32 cellular contexts compared by ENCODE assay signal in the genomic region with DNA sequence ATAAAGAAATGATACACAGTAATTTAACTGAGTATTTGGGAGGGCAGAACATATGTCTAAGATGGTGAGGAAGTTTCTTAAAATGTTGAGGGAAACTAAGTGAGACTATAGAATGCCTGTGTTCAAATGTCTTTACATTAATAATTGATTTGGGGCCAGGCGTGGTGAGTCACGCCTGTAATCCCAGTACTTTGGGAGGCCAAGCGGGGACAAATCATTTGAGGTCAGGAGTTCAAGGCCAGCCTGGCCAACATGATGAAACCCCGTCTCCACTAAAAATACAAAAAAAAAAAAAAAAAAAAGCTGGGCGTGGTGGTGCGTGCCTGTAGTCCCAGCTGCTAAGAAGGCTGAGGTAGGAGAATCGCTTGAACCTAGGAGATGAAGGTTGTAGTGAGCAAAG.
"Had no signal": no experiment of that assay in that cellular context is flagged by ENCODE, and none has a peak within 500 bp of the region (broad histone marks: within the 10 kb centered on the region; RNA-seq: fewer than 3 reads in every experiment).

No MANE protein-coding gene starts in this region.

- DNase-seq: activated CD4-positive, alpha-beta memory T cell treated with anti-CD3 and anti-CD28 coated beads for 36 hours; activated CD4-positive, alpha-beta T cell treated with anti-CD3 and anti-CD28 coated beads for 36 hours; activated CD4-positive, alpha-beta T cell treated with anti-CD3 and anti-CD28 coated beads, Interleukin-2, amount 10 ng/mL, durations not matched to agents 24 days and 14 days; activated CD4-positive, CD25-positive, alpha-beta regulatory T cell; activated CD4-positive, CD25-positive, alpha-beta regulatory T cell treated with anti-CD3 and anti-CD28 coated beads, Interleukin-2, amount 50 U/mL, for 72 hours; activated CD8-positive, alpha-beta memory T cell treated with anti-CD3 and anti-CD28 coated beads, Interleukin-2, amount 10 ng/mL, durations not matched to agents 7 days and 5 days; activated CD8-positive, alpha-beta memory T cell treated with anti-CD3 and anti-CD28 coated beads, Interleukin-2, amount 50 U/mL, for 4 hours; activated CD8-positive, alpha-beta T cell treated with anti-CD3 and anti-CD28 coated beads, Interleukin-2, amount 10 ng/mL, durations not matched to agents 7 days and 5 days; activated effector memory CD4-positive, alpha-beta T cell treated with anti-CD3 and anti-CD28 coated beads, Interleukin-2, amount 50 U/mL, for 16 hours; activated naive CD4-positive, alpha-beta T cell treated with anti-CD3 and anti-CD28 coated beads, Interleukin-2, amount 50 U/mL, for 16 hours; activated naive CD8-positive, alpha-beta T cell treated with anti-CD3 and anti-CD28 coated beads for 36 hours; activated T-cell treated with anti-CD3 and anti-CD28 coated beads, Interleukin-2, amount 50 U/mL, for 1 hour; activated T-cell treated with anti-CD3 and anti-CD28 coated beads, Interleukin-2, amount 50 U/mL, for 48 hours; central memory CD4-positive, alpha-beta T cell; cerebellar nuclear complex; colonic mucosa; effector CD8-positive, alpha-beta T cell; esophagus squamous epithelium; foreskin melanocyte; heart right ventricle; T-helper 9 cell; WERI-Rb-1 had no signal

- H3K27ac ChIP-seq: ascending aorta, breast epithelium, cardiac muscle cell, colonic mucosa, epithelial cell of prostate, esophagus squamous epithelium, gastroesophageal sphincter, heart right ventricle, hepatocyte, WERI-Rb-1 had no signal

- H3K27me3 ChIP-seq: ascending aorta, breast epithelium, cardiac muscle cell, colonic mucosa, esophagus squamous epithelium, gastroesophageal sphincter, heart right ventricle, hepatocyte had no signal

- H3K27me3 Mint-ChIP-seq: activated CD4-positive, alpha-beta memory T cell treated with anti-CD3 and anti-CD28 coated beads for 36 hours; activated CD4-positive, alpha-beta T cell treated with anti-CD3 and anti-CD28 coated beads for 36 hours; activated CD4-positive, alpha-beta T cell treated with anti-CD3 and anti-CD28 coated beads, Interleukin-2, amount 10 ng/mL, durations not matched to agents 24 days and 14 days; activated CD8-positive, alpha-beta memory T cell treated with anti-CD3 and anti-CD28 coated beads, Interleukin-2, amount 10 ng/mL, durations not matched to agents 7 days and 5 days; activated naive CD8-positive, alpha-beta T cell treated with anti-CD3 and anti-CD28 coated beads for 36 hours; brain had no signal

- ATAC-seq: activated CD4-positive, alpha-beta T cell treated with anti-CD3 and anti-CD28 coated beads for 36 hours; activated CD8-positive, alpha-beta memory T cell treated with anti-CD3 and anti-CD28 coated beads, Interleukin-2, amount 10 ng/mL, durations not matched to agents 7 days and 5 days; activated CD8-positive, alpha-beta T cell treated with anti-CD3 and anti-CD28 coated beads, Interleukin-2, amount 10 ng/mL, durations not matched to agents 7 days and 5 days; gastroesophageal sphincter; heart right ventricle had no signal

- H3K4me3 ChIP-seq: ascending aorta, breast epithelium, cardiac muscle cell, colonic mucosa, esophagus squamous epithelium, gastroesophageal sphincter, heart right ventricle, hepatocyte had no signal

- H3K27ac Mint-ChIP-seq: activated CD4-positive, alpha-beta memory T cell treated with anti-CD3 and anti-CD28 coated beads for 36 hours; activated CD4-positive, alpha-beta T cell treated with anti-CD3 and anti-CD28 coated beads for 36 hours; activated CD4-positive, alpha-beta T cell treated with anti-CD3 and anti-CD28 coated beads, Interleukin-2, amount 10 ng/mL, durations not matched to agents 24 days and 14 days; activated CD8-positive, alpha-beta memory T cell treated with anti-CD3 and anti-CD28 coated beads, Interleukin-2, amount 10 ng/mL, durations not matched to agents 7 days and 5 days; activated CD8-positive, alpha-beta T cell treated with anti-CD3 and anti-CD28 coated beads, Interleukin-2, amount 10 ng/mL, durations not matched to agents 7 days and 5 days; activated naive CD8-positive, alpha-beta T cell treated with anti-CD3 and anti-CD28 coated beads for 36 hours; activated T-helper 1 cell treated with anti-CD3 and anti-CD28 coated beads, Interleukin-12 subunit alpha, Interleukin-12 subunit beta, Interleukin-2, Interleukin-4 antibody, amounts not matched to agents 30 ng/mL and 10 ng/mL and 1 ng/mL, durations not matched to agents 14 hours and 24 hours and 36 hours; activated T-helper 2 cell treated with anti-CD3 and anti-CD28 coated beads, Interferon-gamma antibody, Interleukin-2, Interleukin-4, amounts not matched to agents 10 μg/mL and 5 μg/mL and 100 μg/mL, durations not matched to agents 14 hours and 24 hours and 36 hours; brain; T-helper 1 cell treated with Interleukin-12 subunit alpha and Interleukin-12 subunit beta and Interleukin-4 antibody, amounts not matched to agents 30 μg/mL and 1 μg/mL, for 36 hours had no signal

- H3K36me3 Mint-ChIP-seq: brain had no signal

- H3K9me3 ChIP-seq: ascending aorta, breast epithelium, colonic mucosa, esophagus squamous epithelium, gastroesophageal sphincter, heart right ventricle had no signal

- H3K36me3 ChIP-seq: ascending aorta, breast epithelium, cardiac muscle cell, colonic mucosa, esophagus squamous epithelium, gastroesophageal sphincter, heart right ventricle, WERI-Rb-1 had no signal

- H3K4me1 ChIP-seq: ascending aorta, breast epithelium, colonic mucosa, esophagus squamous epithelium, gastroesophageal sphincter, heart right ventricle had no signal

- H3K9me3 Mint-ChIP-seq: activated CD4-positive, alpha-beta memory T cell treated with anti-CD3 and anti-CD28 coated beads for 36 hours; activated T-helper 1 cell treated with anti-CD3 and anti-CD28 coated beads, Interleukin-12 subunit alpha, Interleukin-12 subunit beta, Interleukin-2, Interleukin-4 antibody, amounts not matched to agents 30 ng/mL and 10 ng/mL and 1 ng/mL, durations not matched to agents 14 hours and 24 hours and 36 hours; activated T-helper 2 cell treated with anti-CD3 and anti-CD28 coated beads, Interferon-gamma antibody, Interleukin-2, Interleukin-4, amounts not matched to agents 10 μg/mL and 5 μg/mL and 100 μg/mL, durations not matched to agents 14 hours and 24 hours and 36 hours; brain; T-helper 1 cell treated with Interleukin-12 subunit alpha and Interleukin-12 subunit beta and Interleukin-4 antibody, amounts not matched to agents 30 μg/mL and 1 μg/mL, for 36 hours had no signal

- H3K4me3 Mint-ChIP-seq: activated CD4-positive, alpha-beta memory T cell treated with anti-CD3 and anti-CD28 coated beads for 36 hours; activated CD4-positive, alpha-beta T cell treated with anti-CD3 and anti-CD28 coated beads for 36 hours; activated CD4-positive, alpha-beta T cell treated with anti-CD3 and anti-CD28 coated beads, Interleukin-2, amount 10 ng/mL, durations not matched to agents 24 days and 14 days; activated CD8-positive, alpha-beta memory T cell treated with anti-CD3 and anti-CD28 coated beads, Interleukin-2, amount 10 ng/mL, durations not matched to agents 7 days and 5 days; activated CD8-positive, alpha-beta T cell treated with anti-CD3 and anti-CD28 coated beads, Interleukin-2, amount 10 ng/mL, durations not matched to agents 7 days and 5 days; activated naive CD8-positive, alpha-beta T cell treated with anti-CD3 and anti-CD28 coated beads for 36 hours; activated T-helper 1 cell treated with anti-CD3 and anti-CD28 coated beads, Interleukin-12 subunit alpha, Interleukin-12 subunit beta, Interleukin-2, Interleukin-4 antibody, amounts not matched to agents 30 ng/mL and 10 ng/mL and 1 ng/mL, durations not matched to agents 14 hours and 24 hours and 36 hours; brain; T-helper 1 cell treated with Interleukin-12 subunit alpha and Interleukin-12 subunit beta and Interleukin-4 antibody, amounts not matched to agents 30 μg/mL and 1 μg/mL, for 36 hours had no signal
